8 cellular contexts compared by ENCODE assay signal in genomic region chr5:77852514-77853352, GRCh38.
DNase-seq lines count a peak whose midpoint lies in the region; ATAC-seq, FAIRE-seq and TF ChIP-seq lines count a peak whose summit lies in the region.

No MANE protein-coding gene starts in this region.

- intact Hi-C loops in activated T-helper 1 cell treated with anti-CD3 and anti-CD28 coated beads, Interleukin-12 subunit alpha, Interleukin-12 subunit beta, Interleukin-2, Interleukin-4 antibody, amounts not matched to agents 30 ng/mL and 10 ng/mL and 1 ng/mL, durations not matched to agents 14 hours and 24 hours and 36 hours (cut with micrococcal nuclease): no loop called here
- intact Hi-C loops in aorta (cut with DNase I): no loop called here

- H3K4me2 ChIP-seq in neural progenitor cell: peak overlapping the region; percentile 92

- peaks cover 44% of the 10 kb centered on the region for H3K4me1 ChIP-seq in neural progenitor cell
- H3K4me1 ChIP-seq in aorta (ENCODE audit: control insufficient read depth in 1 of 2, insufficient read depth in 2 of 2, low read length in 2 of 2): no peaks in the 10 kb centered on the region

- H3K9ac ChIP-seq in neural progenitor cell: no peak overlapping the region

- peak overlapping the region; percentile 72 for H3K4me3 Mint-ChIP-seq in activated T-helper 1 cell treated with anti-CD3 and anti-CD28 coated beads, Interleukin-12 subunit alpha, Interleukin-12 subunit beta, Interleukin-2, Interleukin-4 antibody, amounts not matched to agents 30 ng/mL and 10 ng/mL and 1 ng/mL, durations not matched to agents 14 hours and 24 hours and 36 hours
- H3K4me3 Mint-ChIP-seq in neural progenitor cell: peak overlapping the region; percentile 80

- H3K36me3 Mint-ChIP-seq in activated T-helper 1 cell treated with anti-CD3 and anti-CD28 coated beads, Interleukin-12 subunit alpha, Interleukin-12 subunit beta, Interleukin-2, Interleukin-4 antibody, amounts not matched to agents 30 ng/mL and 10 ng/mL and 1 ng/mL, durations not matched to agents 14 hours and 24 hours and 36 hours (ENCODE audit: low read depth): no peaks in the 10 kb centered on the region
- H3K36me3 Mint-ChIP-seq in neural progenitor cell: no peaks in the 10 kb centered on the region

- H3K27me3 ChIP-seq in neural progenitor cell (peaks cover 98% of the 10 kb centered on the region), aorta (ENCODE audit: control insufficient read depth in 1 of 2, insufficient read depth in 2 of 2, low read length in 1 of 2) (no peaks in the 10 kb centered on the region)

- ATAC-seq in GM21737 (IDR thresholded peaks at IDR 0.05; ENCODE audit: unreplicated experiment) (peak; percentile 75), aorta (ENCODE audit: low FRiP score) (peak; percentile 67)

- peaks cover 56% of the 10 kb centered on the region for H3F3A ChIP-seq in neural progenitor cell (ENCODE audit: low read depth)

- WGBS in aorta, 2 donors: 0 to 2% methylated on average over 24 to 28 of the region's 28 CpGs

- DNase-seq in GM03348 (ENCODE audit: low spot score) (peak; percentile 71), MV-4-11 (lab: John Stamatoyannopoulos, UW) (peak; percentile 74), frontal cortex (ENCODE audit: low spot score in 2 of 2) (peak; percentile 69 to 72), neural progenitor cell (ENCODE audit: low spot score) (peak; percentile 85), aorta (peak; percentile 67 to 88), NCI-H1105 (lab: John Stamatoyannopoulos, UW) (no peak)
- no peak for DNase-seq in activated T-helper 1 cell treated with anti-CD3 and anti-CD28 coated beads, Interleukin-12 subunit alpha, Interleukin-12 subunit beta, Interleukin-2, Interleukin-4 antibody, amounts not matched to agents 30 ng/mL and 10 ng/mL and 1 ng/mL, durations not matched to agents 14 hours and 24 hours and 36 hours (ENCODE audit: low spot score)

- no peaks in the 10 kb centered on the region for H3K9me3 ChIP-seq in neural progenitor cell (ENCODE audit: low read depth)
- no peaks in the 10 kb centered on the region for H3K9me3 ChIP-seq in aorta (ENCODE audit: control insufficient read depth, low read length)

- H3K4me1 Mint-ChIP-seq in activated T-helper 1 cell treated with anti-CD3 and anti-CD28 coated beads, Interleukin-12 subunit alpha, Interleukin-12 subunit beta, Interleukin-2, Interleukin-4 antibody, amounts not matched to agents 30 ng/mL and 10 ng/mL and 1 ng/mL, durations not matched to agents 14 hours and 24 hours and 36 hours (ENCODE audit: low read depth): peaks cover 16% of the 10 kb centered on the region
- peaks cover 64% of the 10 kb centered on the region for H3K4me1 Mint-ChIP-seq in neural progenitor cell

- H3K36me3 ChIP-seq in neural progenitor cell (no peaks in the 10 kb centered on the region), aorta (ENCODE audit: control insufficient read depth in 1 of 2, insufficient read depth in 2 of 2, low read length in 1 of 2) (no peaks in the 10 kb centered on the region)

- H3K27me3 Mint-ChIP-seq in activated T-helper 1 cell treated with anti-CD3 and anti-CD28 coated beads, Interleukin-12 subunit alpha, Interleukin-12 subunit beta, Interleukin-2, Interleukin-4 antibody, amounts not matched to agents 30 ng/mL and 10 ng/mL and 1 ng/mL, durations not matched to agents 14 hours and 24 hours and 36 hours (ENCODE audit: insufficient read depth): peaks cover 64% of the 10 kb centered on the region
- peaks cover 33% of the 10 kb centered on the region for H3K27me3 Mint-ChIP-seq in neural progenitor cell (ENCODE audit: insufficient read depth, low read depth)

- H4K20me1 ChIP-seq in neural progenitor cell (ENCODE audit: low read depth): peaks cover 21% of the 10 kb centered on the region

- peak overlapping the region; percentile 64 for H2AFZ ChIP-seq in neural progenitor cell (replicated peaks)

- TF ChIP-seq CTCF in neural progenitor cell (IDR thresholded peaks at IDR 0.05): no peak

- H3K79me2 ChIP-seq in neural progenitor cell (ENCODE audit: low read depth): no peaks in the 10 kb centered on the region

- H3K9me3 Mint-ChIP-seq in activated T-helper 1 cell treated with anti-CD3 and anti-CD28 coated beads, Interleukin-12 subunit alpha, Interleukin-12 subunit beta, Interleukin-2, Interleukin-4 antibody, amounts not matched to agents 30 ng/mL and 10 ng/mL and 1 ng/mL, durations not matched to agents 14 hours and 24 hours and 36 hours: no peaks in the 10 kb centered on the region
- peaks cover 7% of the 10 kb centered on the region for H3K9me3 Mint-ChIP-seq in neural progenitor cell

- H3K27ac ChIP-seq in neural progenitor cell (no peak overlapping the region), aorta (ENCODE audit: low read depth in 1 of 2, low read length in 2 of 2) (no peak overlapping the region)

- no peak for FAIRE-seq in frontal cortex (lab: Jason Lieb, UNC)

- H3K4me3 ChIP-seq in neural progenitor cell (peak overlapping the region; percentile 60), aorta (ENCODE audit: low read length in 2 of 2) (peak overlapping the region; percentile 11 to 45)

- H3K27ac Mint-ChIP-seq in activated T-helper 1 cell treated with anti-CD3 and anti-CD28 coated beads, Interleukin-12 subunit alpha, Interleukin-12 subunit beta, Interleukin-2, Interleukin-4 antibody, amounts not matched to agents 30 ng/mL and 10 ng/mL and 1 ng/mL, durations not matched to agents 14 hours and 24 hours and 36 hours: peak overlapping the region; percentile 31
- no peak overlapping the region for H3K27ac Mint-ChIP-seq in neural progenitor cell

Comparison
In these comparisons a context has a peak if more than half of its experiments do, and no peak if none do; other contexts are left out.
1. DNase-seq: peak in GM03348 (single experiment), MV-4-11 (single experiment), frontal cortex (2 of 2), neural progenitor cell (single experiment) and aorta (2 of 2); none in activated T-helper 1 cell treated with anti-CD3 and anti-CD28 coated beads, Interleukin-12 subunit alpha, Interleukin-12 subunit beta, Interleukin-2, Interleukin-4 antibody, amounts not matched to agents 30 ng/mL and 10 ng/mL and 1 ng/mL, durations not matched to agents 14 hours and 24 hours and 36 hours (single experiment) and NCI-H1105 (single experiment).